ENCODE assay signal across 17 cellular contexts in genomic region chr2:14927021-14927564, GRCh38.
DNase-seq lines count a peak whose midpoint lies in the region; ATAC-seq, FAIRE-seq and TF ChIP-seq lines count a peak whose summit lies in the region.
"Had no signal": no experiment of that assay in that cellular context is flagged by ENCODE, and none has a peak within 500 bp of the region (broad histone marks: within the 10 kb centered on the region; RNA-seq: fewer than 3 reads in every experiment).

No MANE protein-coding gene starts in this region.

- H3K27me3 ChIP-seq in hepatocyte (no peaks in the 10 kb centered on the region), Peyer's patch (no peaks in the 10 kb centered on the region)
- H3K27me3 ChIP-seq: BLaER1 had no signal

- no peak overlapping the region for H2AFZ ChIP-seq in hepatocyte
- H2AFZ ChIP-seq: GM23338 had no signal

- no peak for ATAC-seq in T-helper 17 cell
- ATAC-seq: GM23338 had no signal

- no peaks in the 10 kb centered on the region for H3K4me1 Mint-ChIP-seq in T-helper 17 cell
- H3K4me1 Mint-ChIP-seq: CD4-positive, CD25-positive, alpha-beta regulatory T cell; GM23338 had no signal

- H3K36me3 Mint-ChIP-seq in T-helper 17 cell (ENCODE audit: low read depth) = no peaks in the 10 kb centered on the region
- H3K36me3 Mint-ChIP-seq: CD4-positive, CD25-positive, alpha-beta regulatory T cell had no signal

- H3K4me3 ChIP-seq in hepatocyte (no peak overlapping the region), Peyer's patch (no peak overlapping the region)
- H3K4me3 ChIP-seq: BLaER1, GM23338 had no signal

- DNase-seq in D721Med (ENCODE audit: insufficient read length, low spot score) (no peak), ELR (ENCODE audit: low read depth) (peak; percentile 38), RKO (ENCODE audit: low spot score) (peak; percentile 46), hepatocyte (ENCODE audit: low spot score) (peak; percentile 8), Peyer's patch (no peak), T-helper 17 cell (no peak)
- no peak for DNase-seq in activated naive CD4-positive, alpha-beta T cell treated with anti-CD3 and anti-CD28 coated beads, Interleukin-2, amount 50 U/mL, for 16 hours
- DNase-seq: AML-193; CD4-positive, CD25-positive, alpha-beta regulatory T cell; DMS 273 treated with DMSO at 0.1 percent for 48 hours; DMS79 treated with DMSO at 0.1 percent for 48 hours; EL; GDM1; H7 had no signal

- H3K9me2 ChIP-seq in hepatocyte (replicated peaks; ENCODE audit: insufficient read depth) = no peaks in the 10 kb centered on the region

- H3K4me1 ChIP-seq in hepatocyte (ENCODE audit: insufficient read depth) (no peaks in the 10 kb centered on the region), Peyer's patch (no peaks in the 10 kb centered on the region)
- H3K4me1 ChIP-seq: BLaER1 had no signal

- H3K36me3 ChIP-seq in hepatocyte (replicated peaks; ENCODE audit: insufficient read depth, low read depth) (no peaks in the 10 kb centered on the region), Peyer's patch (no peaks in the 10 kb centered on the region)
- H3K36me3 ChIP-seq: BLaER1 had no signal

- peak; percentile 16 for FAIRE-seq in D721Med (lab: Jason Lieb, UNC)
- FAIRE-seq: GM12892 had no signal

- no peaks in the 10 kb centered on the region for H3K27me3 Mint-ChIP-seq in T-helper 17 cell
- H3K27me3 Mint-ChIP-seq: CD4-positive, CD25-positive, alpha-beta regulatory T cell had no signal

- H3K4me2 ChIP-seq in hepatocyte = no peak overlapping the region
- H3K4me2 ChIP-seq: BLaER1, GM23338 had no signal

- H4K20me1 ChIP-seq in hepatocyte (ENCODE audit: insufficient read depth, poor library complexity, severe bottlenecking) = no peaks in the 10 kb centered on the region
- H4K20me1 ChIP-seq: BLaER1 had no signal

- H3K27ac ChIP-seq in hepatocyte (no peak overlapping the region), Peyer's patch (no peak overlapping the region)
- H3K27ac ChIP-seq: BLaER1 had no signal

- H3K9me3 ChIP-seq in hepatocyte (ENCODE audit: low read depth) = no peaks in the 10 kb centered on the region
- no peaks in the 10 kb centered on the region for H3K9me3 ChIP-seq in Peyer's patch
- no peaks in the 10 kb centered on the region for H3K9me3 ChIP-seq in T-helper 17 cell (ENCODE audit: control insufficient read depth, low read length, poor library complexity, severe bottlenecking)
- H3K9me3 ChIP-seq: BLaER1 had no signal

- TF ChIP-seq CTCF in D721Med (IDR thresholded peaks at IDR 0.05; ENCODE audit: insufficient read depth, missing control alignments) = no peak
- no peak for TF ChIP-seq CTCF in hepatocyte (IDR thresholded peaks at IDR 0.05; ENCODE audit: poor library complexity)
- no peak for TF ChIP-seq CTCF in Peyer's patch (IDR thresholded peaks at IDR 0.05)

- no peaks in the 10 kb centered on the region for H3K79me2 ChIP-seq in hepatocyte

- no peak for TF ChIP-seq POLR2A in Peyer's patch (IDR thresholded peaks at IDR 0.05)

- H3K4me3 Mint-ChIP-seq in T-helper 17 cell = no peak overlapping the region
- H3K4me3 Mint-ChIP-seq: CD4-positive, CD25-positive, alpha-beta regulatory T cell; GM23338 had no signal

- H3K27ac Mint-ChIP-seq in T-helper 17 cell = no peak overlapping the region
- H3K27ac Mint-ChIP-seq: CD4-positive, CD25-positive, alpha-beta regulatory T cell; GM23338 had no signal

- 62% methylated on average over 5 of the region's 5 CpGs for WGBS in hepatocyte (ENCODE audit: low lambda C conversion rate, missing lambda C conversion rate)

Comparison
In these comparisons a context has a peak if more than half of its experiments do, and no peak if none do; other contexts are left out.
1. DNase-seq: peak in ELR (single experiment), RKO (single experiment) and hepatocyte (single experiment); none in D721Med (single experiment), Peyer's patch (0 of 3), T-helper 17 cell (0 of 3) and activated naive CD4-positive, alpha-beta T cell treated with anti-CD3 and anti-CD28 coated beads, Interleukin-2, amount 50 U/mL, for 16 hours (single experiment).